In genomic region chr3:474828-475227, GRCh38 we compare ENCODE assay signal across 28 cellular contexts.
"Had no signal": no experiment of that assay in that cellular context is flagged by ENCODE, and none has a peak within 500 bp of the region (broad histone marks: within the 10 kb centered on the region; RNA-seq: fewer than 3 reads in every experiment).

No MANE protein-coding gene starts in this region.

- H3K27ac ChIP-seq: neutrophil, pancreas, prostate gland, skin epidermis, spleen, suprapubic skin, testis, tibial artery, transverse colon, upper lobe of right lung, uterus had no signal

- ATAC-seq: naive thymus-derived CD8-positive, alpha-beta T cell; natural killer cell treated with Interleukin-12 subunit alpha and Interleukin-12 subunit beta and Interleukin-15 and Interleukin-18, amount 100 ng/mL, for 72 hours; pancreas; right cardiac atrium; sciatic nerve; stimulated activated memory B cell treated with anti-CD40 and anti-IgM and Interleukin-4, amounts not matched to agents 10 μg/mL and 1 μg/mL and 100 μg/mL, for 72 hours; stimulated activated naive CD8-positive, alpha-beta T cell treated with anti-CD3 and anti-CD28 coated beads, Interleukin-15, amount 100 ng/mL, for 72 hours; stimulated activated naive CD8-positive, alpha-beta T cell treated with anti-CD3 and anti-CD28 coated beads, Interleukin-15, Interleukin-2, amounts not matched to agents 100 U/mL and 50 U/mL, for 24 hours; upper lobe of right lung had no signal

- FAIRE-seq: pancreas had no signal

- H3K27me3 ChIP-seq: neutrophil, pancreas, spleen, suprapubic skin, testis, tibial artery, transverse colon, upper lobe of right lung, uterus had no signal

- H3K4me1 ChIP-seq: pancreas, prostate gland, spleen, suprapubic skin, testis, tibial artery, transverse colon, upper lobe of right lung, uterus had no signal

- H3K9me3 ChIP-seq: neutrophil, pancreas, prostate gland, suprapubic skin, testis, tibial artery, upper lobe of right lung had no signal

- H3K36me3 ChIP-seq: neutrophil, pancreas, prostate gland, spleen, suprapubic skin, tibial artery, transverse colon, upper lobe of right lung, uterus had no signal

- H3K4me2 ChIP-seq: smooth muscle cell had no signal

- DNase-seq: naive thymus-derived CD8-positive, alpha-beta T cell; nephron progenitor cell; nucleus accumbens; pancreas; right cardiac atrium; spleen; stimulated activated CD4-positive, alpha-beta T cell treated with anti-CD3 and anti-CD28 coated beads, Interleukin-12 subunit alpha, Interleukin-12 subunit beta, amount 100 ng/mL, for 4 hours; stimulated activated CD4-positive, alpha-beta T cell treated with anti-CD3 and anti-CD28 coated beads, Interleukin-1b, Interleukin-23, amount 100 ng/mL, for 48 hours; stimulated activated CD4-positive, alpha-beta T cell treated with anti-CD3 and anti-CD28 coated beads, Interleukin-4, amount 100 ng/mL, for 1 hour; stimulated activated CD4-positive, alpha-beta T cell treated with anti-CD3 and anti-CD28 coated beads, Interleukin-4, amount 100 ng/mL, for 4 hours; stimulated activated CD8-positive, alpha-beta memory T cell treated with anti-CD3 and anti-CD28 coated beads, Interleukin-4, amount 100 ng/mL, for 48 hours; stimulated activated naive CD4-positive, alpha-beta T cell; stimulated activated naive CD8-positive, alpha-beta T cell treated with anti-CD3 and anti-CD28 coated beads, Interleukin-15, amount 100 ng/mL, for 72 hours; stimulated activated naive CD8-positive, alpha-beta T cell treated with anti-CD3 and anti-CD28 coated beads, Interleukin-15, Interleukin-2, amounts not matched to agents 100 U/mL and 50 U/mL, for 24 hours; substantia nigra; testis; tibial artery; transverse colon; upper lobe of right lung; uterus had no signal

- H3K4me3 ChIP-seq: pancreas, prostate gland, skin epidermis, smooth muscle cell, spleen, suprapubic skin, testis, tibial artery, transverse colon, upper lobe of right lung, uterus had no signal
